17 cellular contexts compared by ENCODE assay signal in genomic region chr13:65401315-65401714, GRCh38.
DNase-seq lines count a peak whose midpoint lies in the region; TF ChIP-seq lines count a peak whose summit lies in the region.
"Had no signal": no experiment of that assay in that cellular context is flagged by ENCODE, and none has a peak within 500 bp of the region (broad histone marks: within the 10 kb centered on the region; RNA-seq: fewer than 3 reads in every experiment).

No MANE protein-coding gene starts in this region.

- H3K4me3 ChIP-seq in Karpas-422 (ENCODE audit: low read length) (no peak overlapping the region), SU-DHL-6 (ENCODE audit: insufficient read depth, low read length, poor library complexity, severe bottlenecking) (no peak overlapping the region), PC-9 (no peak overlapping the region)
- H3K4me3 ChIP-seq: BLaER1, HAP-1 had no signal

- CTCF ChIA-PET in PC-9 (lab: Charles Lee), result no interaction called here

- no peaks in the 10 kb centered on the region for H3K36me3 ChIP-seq in Karpas-422 (ENCODE audit: insufficient read depth, low read length)
- H3K36me3 ChIP-seq in SU-DHL-6 (ENCODE audit: low read length), result peaks cover 4% of the 10 kb centered on the region; the same call in 1 of the 2 replicates
- no peaks in the 10 kb centered on the region for H3K36me3 ChIP-seq in PC-9 (ENCODE audit: low read depth)
- H3K36me3 ChIP-seq: BLaER1, HAP-1 had no signal

- no peaks in the 10 kb centered on the region for H3K79me2 ChIP-seq in Karpas-422 (ENCODE audit: low read length)
- H3K79me2 ChIP-seq in SU-DHL-6 (ENCODE audit: insufficient read depth, low read length), result no peaks in the 10 kb centered on the region
- no peaks in the 10 kb centered on the region for H3K79me2 ChIP-seq in PC-9 (ENCODE audit: low read depth)

- DNase-seq in Karpas-422 (no peak), SK-N-DZ (ENCODE audit: low spot score) (peak; percentile 77), PC-9 (no peak), pons (ENCODE audit: low spot score) (no peak), posterior cingulate gyrus (no peak)
- DNase-seq: Caco-2; CD4-positive, CD25-positive, alpha-beta regulatory T cell; CD8-positive, alpha-beta T cell; DMS153; DND-41; GOT3; HFFc6 had no signal

- POLR2A ChIA-PET in PC-9 (lab: Charles Lee; ENCODE audit: unreplicated experiment), result no interaction called here

- H3K4me1 ChIP-seq in Karpas-422 (ENCODE audit: low read length) (no peaks in the 10 kb centered on the region), PC-9 (replicated peaks; ENCODE audit: insufficient read depth) (no peaks in the 10 kb centered on the region)
- H3K4me1 ChIP-seq: HAP-1 had no signal

- H3K9ac ChIP-seq in Karpas-422 (ENCODE audit: low read length), result no peak overlapping the region
- no peak overlapping the region for H3K9ac ChIP-seq in SU-DHL-6 (ENCODE audit: low read length)
- H3K9ac ChIP-seq: BLaER1 had no signal

- H3K27me3 ChIP-seq in Karpas-422 (ENCODE audit: low read length) (no peaks in the 10 kb centered on the region), SU-DHL-6 (ENCODE audit: low read length) (no peaks in the 10 kb centered on the region), PC-9 (ENCODE audit: insufficient read depth, low read depth) (no peaks in the 10 kb centered on the region)
- H3K27me3 ChIP-seq: BLaER1 had no signal

- H3K4me2 ChIP-seq in Karpas-422 (ENCODE audit: low read depth, low read length, poor library complexity, severe bottlenecking) (no peak overlapping the region), SU-DHL-6 (ENCODE audit: low read depth, low read length, poor library complexity, severe bottlenecking) (no peak overlapping the region), PC-9 (no peak overlapping the region)
- H3K4me2 ChIP-seq: BLaER1 had no signal

- H4K20me1 ChIP-seq in Karpas-422 (ENCODE audit: insufficient read depth, low read depth, low read length) (no peaks in the 10 kb centered on the region), SU-DHL-6 (ENCODE audit: low read depth, low read length) (no peaks in the 10 kb centered on the region), PC-9 (ENCODE audit: insufficient read depth) (no peaks in the 10 kb centered on the region)
- H4K20me1 ChIP-seq: BLaER1 had no signal

- intact Hi-C loops in PC-9 (cut with micrococcal nuclease; ENCODE audit: unreplicated experiment), result no loop called here
- intact Hi-C loops in posterior cingulate gyrus (cut with DNase I), result no loop called here

- TF ChIP-seq CTCF in SU-DHL-6 (IDR thresholded peaks at IDR 0.05; ENCODE audit: insufficient read depth, low read length, poor library complexity, severe bottlenecking), result no peak
- TF ChIP-seq CTCF in PC-9 (conservative IDR thresholded peaks at IDR 0.05), result no peak

- no peak overlapping the region for H3K27ac ChIP-seq in Karpas-422 (ENCODE audit: low read length)
- no peak overlapping the region for H3K27ac ChIP-seq in SU-DHL-6 (ENCODE audit: low read depth, low read length)
- H3K27ac ChIP-seq in PC-9, result no peak overlapping the region
- H3K27ac ChIP-seq: 22Rv1, BLaER1, C4-2B had no signal

- no peaks in the 10 kb centered on the region for H3F3A ChIP-seq in SU-DHL-6 (ENCODE audit: insufficient read depth)
- H3F3A ChIP-seq in PC-9 (ENCODE audit: insufficient read depth, low read depth), result no peaks in the 10 kb centered on the region

- H3K9me3 ChIP-seq in Karpas-422 (ENCODE audit: low read length) (no peaks in the 10 kb centered on the region; the same call in 1 of the 2 replicates), SU-DHL-6 (ENCODE audit: insufficient read depth, low read length) (no peaks in the 10 kb centered on the region), PC-9 (ENCODE audit: insufficient read depth, low read depth) (no peaks in the 10 kb centered on the region)
- H3K9me3 ChIP-seq: BLaER1, Caco-2, HAP-1 had no signal

- no TSS peak for BruUV-seq in PC-9 (replicated peaks; lab: Mats Ljungman, UMichigan)

- no peaks in the 10 kb centered on the region for H3K9me2 ChIP-seq in Karpas-422 (replicated peaks; ENCODE audit: insufficient read depth, low read length)
- H3K9me2 ChIP-seq in SU-DHL-6 (replicated peaks; ENCODE audit: insufficient read depth, low read length), result no peaks in the 10 kb centered on the region
- peaks cover 3% of the 10 kb centered on the region; the same call in 1 of the 2 replicates for H3K9me2 ChIP-seq in PC-9 (ENCODE audit: insufficient read depth)

- H2AFZ ChIP-seq in Karpas-422 (ENCODE audit: low read length), result peak overlapping the region; percentile 63; the same call in 1 of the 2 replicates
- H2AFZ ChIP-seq in SU-DHL-6 (ENCODE audit: low read depth, low read length, severe bottlenecking), result peak overlapping the region; percentile 3
- no peak overlapping the region for H2AFZ ChIP-seq in PC-9
